1 cellular context compared by ENCODE assay signal in genomic region chr4:172648471-172648870, GRCh38.
TF ChIP-seq lines count a peak whose summit lies in the region.

No MANE protein-coding gene starts in this region.

TF ChIP-seq in GM23338, 12 proteins besides CTCF, POLR2A, EP300 and RAD21 (continued from another document):
- no peak for TF ChIP-seq ZNF462 (CRISPR knock-in tag; IDR thresholded peaks at IDR 0.05)
- TF ChIP-seq POLR2AphosphoS5 (IDR thresholded peaks at IDR 0.05; ENCODE audit: low read depth): no peak
- no peak for TF ChIP-seq CREB1 (CRISPR knock-in tag; IDR thresholded peaks at IDR 0.05; ENCODE audit: low read depth)
- TF ChIP-seq ETS1 (IDR thresholded peaks at IDR 0.05): no peak
- no peak for TF ChIP-seq JUNB (IDR thresholded peaks at IDR 0.05; ENCODE audit: unreplicated experiment)
- no peak for TF ChIP-seq REST (IDR thresholded peaks at IDR 0.05; ENCODE audit: unreplicated experiment)
- TF ChIP-seq NANOG (IDR thresholded peaks at IDR 0.05; ENCODE audit: borderline replicate concordance): no peak
- no peak for TF ChIP-seq STAT1 (IDR thresholded peaks at IDR 0.05; ENCODE audit: unreplicated experiment)
- TF ChIP-seq EZH2phosphoT487 (IDR thresholded peaks at IDR 0.05; ENCODE audit: unreplicated experiment): no peak
